1 cellular context compared by ENCODE assay signal in the genomic region with DNA sequence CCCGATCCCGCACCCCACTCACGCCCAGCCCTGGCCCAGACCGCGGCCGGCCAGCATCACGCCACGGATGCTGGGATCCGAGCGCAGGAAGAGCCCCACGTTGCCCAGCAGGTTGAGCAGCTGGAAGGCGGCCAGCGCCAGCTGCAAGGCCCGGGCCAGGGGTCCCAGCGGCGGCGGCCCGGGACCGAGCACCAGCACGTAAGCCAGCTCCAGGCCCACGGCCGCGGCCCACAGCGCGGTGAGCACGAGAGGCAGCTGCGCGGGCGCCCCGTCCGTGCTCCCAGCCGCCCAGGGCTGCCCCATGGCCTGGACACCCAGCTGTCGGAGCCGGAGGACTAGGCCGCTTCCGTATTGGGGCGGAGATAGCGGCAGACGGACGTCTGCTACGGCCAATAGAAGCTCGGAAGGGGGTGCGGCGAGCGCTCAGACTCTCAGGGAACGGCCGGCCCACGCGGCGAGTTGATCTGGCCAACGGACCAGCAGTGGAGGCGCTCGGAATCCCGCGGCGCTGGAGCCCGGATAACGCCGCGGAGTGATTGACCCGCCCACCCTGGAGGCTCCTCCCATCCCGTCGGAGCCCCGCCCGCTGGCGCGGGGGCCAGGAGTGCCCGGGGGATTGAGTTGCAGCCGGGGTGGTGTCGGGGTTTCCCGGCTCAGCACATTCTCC.
TF ChIP-seq lines count a peak whose summit lies in the region.

A gene with protein sequence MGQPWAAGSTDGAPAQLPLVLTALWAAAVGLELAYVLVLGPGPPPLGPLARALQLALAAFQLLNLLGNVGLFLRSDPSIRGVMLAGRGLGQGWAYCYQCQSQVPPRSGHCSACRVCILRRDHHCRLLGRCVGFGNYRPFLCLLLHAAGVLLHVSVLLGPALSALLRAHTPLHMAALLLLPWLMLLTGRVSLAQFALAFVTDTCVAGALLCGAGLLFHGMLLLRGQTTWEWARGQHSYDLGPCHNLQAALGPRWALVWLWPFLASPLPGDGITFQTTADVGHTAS (minus strand): TSS at position 348 of the 667 bp plus-strand sequence. CDS start 45 bp downstream, at position 303.

TF ChIP-seq in endothelial cell of umbilical vein, 7 proteins besides CTCF, POLR2A, EP300 and RAD21:
- peak; percentile 96 for TF ChIP-seq POLR2AphosphoS5 (IDR thresholded peaks at IDR 0.05; ENCODE audit: insufficient read depth, low read depth, low read length)
- TF ChIP-seq JUN (IDR thresholded peaks at IDR 0.05; ENCODE audit: borderline replicate concordance, insufficient read depth, insufficient read length, low read depth): no peak
- TF ChIP-seq GATA2 (IDR thresholded peaks at IDR 0.05; ENCODE audit: insufficient read depth, insufficient read length, low read depth, low read length): no peak
- TF ChIP-seq, protein P1, sequence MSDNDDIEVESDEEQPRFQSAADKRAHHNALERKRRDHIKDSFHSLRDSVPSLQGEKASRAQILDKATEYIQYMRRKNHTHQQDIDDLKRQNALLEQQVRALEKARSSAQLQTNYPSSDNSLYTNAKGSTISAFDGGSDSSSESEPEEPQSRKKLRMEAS (IDR thresholded peaks at IDR 0.05; ENCODE audit: insufficient read depth, insufficient read length): peak; percentile 23
